17 cellular contexts compared by ENCODE assay signal in the genomic region with DNA sequence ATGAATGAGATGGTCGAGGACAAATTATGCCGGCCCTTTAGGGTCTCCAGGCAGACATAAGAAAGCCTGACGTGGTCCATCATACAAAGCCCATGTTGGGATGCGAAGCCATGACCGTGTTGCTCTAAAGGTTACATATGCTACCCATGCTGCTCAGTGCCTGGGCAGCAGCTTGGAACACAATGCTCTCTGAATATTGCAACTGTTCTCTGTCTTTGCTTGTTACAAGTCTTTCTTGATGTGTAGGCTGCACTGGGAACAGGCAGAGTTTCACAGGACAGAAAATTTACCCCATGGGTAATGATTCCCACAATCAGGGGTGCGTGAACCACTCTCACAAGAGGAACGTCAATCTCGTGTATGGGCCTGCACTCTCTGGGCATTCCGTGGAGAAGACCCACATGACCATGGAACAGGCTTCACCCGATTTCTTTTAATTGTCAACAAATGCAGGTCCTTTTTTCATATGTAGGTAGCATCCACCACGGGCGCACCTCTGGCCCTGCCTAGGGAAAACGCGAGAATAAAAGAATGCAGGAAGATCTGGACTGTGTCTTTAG.
DNase-seq lines count a peak whose midpoint lies in the region; ATAC-seq and TF ChIP-seq lines count a peak whose summit lies in the region.
"Had no signal": no experiment of that assay in that cellular context is flagged by ENCODE, and none has a peak within 500 bp of the region (broad histone marks: within the 10 kb centered on the region; RNA-seq: fewer than 3 reads in every experiment).

No MANE protein-coding gene starts in this region.

- no peak for ATAC-seq in naive thymus-derived CD8-positive, alpha-beta T cell
- ATAC-seq in GM21717 (IDR thresholded peaks at IDR 0.05; ENCODE audit: unreplicated experiment) = no peak
- no peak for ATAC-seq in HG03280 (IDR thresholded peaks at IDR 0.05; ENCODE audit: unreplicated experiment)
- ATAC-seq: K562, Panc1 had no signal

- H3K27ac Mint-ChIP-seq in chondrocyte (ENCODE audit: unreplicated experiment) = no peak overlapping the region
- peak overlapping the region in 7 of 10 donors; percentile 36 to 75 (median 66) for H3K27ac Mint-ChIP-seq in naive thymus-derived CD8-positive, alpha-beta T cell
- peak overlapping the region in 1 of 6 donors; percentile 12 for H3K27ac Mint-ChIP-seq in immature natural killer cell

- POLR2A ChIA-PET in naive thymus-derived CD8-positive, alpha-beta T cell (lab: Charles Lee) = no interaction called here

- H3K4me3 Mint-ChIP-seq in chondrocyte (ENCODE audit: unreplicated experiment) (no peak overlapping the region), immature natural killer cell (no peak overlapping the region)
- no peak overlapping the region for H3K4me3 Mint-ChIP-seq in naive thymus-derived CD8-positive, alpha-beta T cell
- H3K4me3 Mint-ChIP-seq: CD4-positive, alpha-beta memory T cell had no signal

- no peaks in the 10 kb centered on the region for H3K36me3 Mint-ChIP-seq in chondrocyte (ENCODE audit: low read depth)
- peaks cover 0 to 24% (median 2%) of the 10 kb centered on the region in 3 donors for H3K36me3 Mint-ChIP-seq in naive thymus-derived CD8-positive, alpha-beta T cell
- peaks cover 0 to 9% (median 8%) of the 10 kb centered on the region in 3 donors for H3K36me3 Mint-ChIP-seq in immature natural killer cell

- H3K27me3 Mint-ChIP-seq in chondrocyte (ENCODE audit: low read depth) (no peaks in the 10 kb centered on the region), immature natural killer cell (ENCODE audit: low read depth in 3 of 3) (peaks cover 0 to 6% (median 1%) of the 10 kb centered on the region in 3 donors)
- no peaks in the 10 kb centered on the region for H3K27me3 Mint-ChIP-seq in naive thymus-derived CD8-positive, alpha-beta T cell
- H3K27me3 Mint-ChIP-seq: CD4-positive, alpha-beta memory T cell had no signal

- no peak for TF ChIP-seq CTCF in chondrocyte (IDR thresholded peaks at IDR 0.05)

- H3K9me3 Mint-ChIP-seq in chondrocyte (ENCODE audit: low read depth) = peaks cover 6% of the 10 kb centered on the region
- no peaks in the 10 kb centered on the region for H3K9me3 Mint-ChIP-seq in naive thymus-derived CD8-positive, alpha-beta T cell
- H3K9me3 Mint-ChIP-seq in immature natural killer cell = no peaks in the 10 kb centered on the region
- H3K9me3 Mint-ChIP-seq: CD4-positive, alpha-beta memory T cell had no signal

- peak; percentile 3 for DNase-seq in activated CD8-positive, alpha-beta memory T cell treated with anti-CD3 and anti-CD28 coated beads, Interleukin-2, amount 50 U/mL, for 48 hours
- no peak for DNase-seq in activated CD8-positive, alpha-beta memory T cell treated with anti-CD3 and anti-CD28 coated beads, Interleukin-2, amount 50 U/mL, for 4 hours
- DNase-seq in chondrocyte (ENCODE audit: low spot score) (peak; percentile 20), ureter (ENCODE audit: low spot score) (peak; percentile 18), immature natural killer cell (no peak)
- no peak for DNase-seq in naive thymus-derived CD8-positive, alpha-beta T cell
- DNase-seq: BE2C; Calu3; CD4-positive, alpha-beta memory T cell; DMS53; EL; GOT3; NCI-H2081 treated with DMSO at 0.1 percent for 48 hours had no signal

- H3K4me1 Mint-ChIP-seq in chondrocyte (ENCODE audit: low read depth) (no peaks in the 10 kb centered on the region), immature natural killer cell (peaks cover 29 to 45% of the 10 kb centered on the region in 2 donors)
- H3K4me1 Mint-ChIP-seq in naive thymus-derived CD8-positive, alpha-beta T cell = peaks cover 31 to 63% (median 55%) of the 10 kb centered on the region in 4 donors

Comparison
In these comparisons a context has a peak if more than half of its experiments do, and no peak if none do; other contexts are left out.
1. DNase-seq: peak in activated CD8-positive, alpha-beta memory T cell treated with anti-CD3 and anti-CD28 coated beads, Interleukin-2, amount 50 U/mL, for 48 hours (single experiment), chondrocyte (single experiment) and ureter (single experiment); none in activated CD8-positive, alpha-beta memory T cell treated with anti-CD3 and anti-CD28 coated beads, Interleukin-2, amount 50 U/mL, for 4 hours (single experiment), naive thymus-derived CD8-positive, alpha-beta T cell (0 of 10) and immature natural killer cell (0 of 3).